ENCODE assay signal across 1 cellular context in genomic region chr10:58282615-58283014, GRCh38.
TF ChIP-seq lines count a peak whose summit lies in the region.

No MANE protein-coding gene starts in this region.

TF ChIP-seq in GM12878, 131 proteins besides CTCF, POLR2A, EP300 and RAD21 (continued from another document):
- TF ChIP-seq IRF3 (IDR thresholded peaks at IDR 0.05) = no peak
- TF ChIP-seq MYB (IDR thresholded peaks at IDR 0.05; ENCODE audit: borderline replicate concordance, low read depth, low read length) = no peak
- TF ChIP-seq RAD51 (IDR thresholded peaks at IDR 0.05) = no peak
- no peak for TF ChIP-seq HCFC1 (IDR thresholded peaks at IDR 0.05; ENCODE audit: low read length)
